Comparison of ENCODE assay signal across 8 cellular contexts in genomic region chr12:53267309-53268008, GRCh38. TPM values are rescaled to one million over a fixed set of nuclear protein-coding genes. Genes with fewer than 3 reads are reported as not detected.
DNase-seq lines count a peak whose midpoint lies in the region; ATAC-seq and TF ChIP-seq lines count a peak whose summit lies in the region.

No MANE protein-coding gene starts in this region.

- peak in 2 of 7 experiments; percentile 15 to 17 for DNase-seq in CD8-positive, alpha-beta T cell
- DNase-seq in activated CD4-positive, alpha-beta memory T cell treated with anti-CD3 and anti-CD28 coated beads, Interleukin-2, amount 10 ng/mL, durations not matched to agents 7 days and 5 days: peak; percentile 54
- DNase-seq in heart right ventricle: no peak
- DNase-seq in smooth muscle cell (lab: John Stamatoyannopoulos, UW; ENCODE audit: unreplicated experiment): no peak
- no peak for DNase-seq in putamen (ENCODE audit: low spot score)

- peak overlapping the region; percentile 66 for H3K4me3 ChIP-seq in CD8-positive, alpha-beta T cell (ENCODE audit: low read depth, low read length)
- peak overlapping the region; percentile 54 to 73 (median 62) for H3K4me3 ChIP-seq in heart right ventricle
- peak overlapping the region; percentile 64 for H3K4me3 ChIP-seq in smooth muscle cell

- no peaks in the 10 kb centered on the region for H3K36me3 ChIP-seq in CD8-positive, alpha-beta T cell (ENCODE audit: insufficient read depth, low read length)
- H3K36me3 ChIP-seq in heart right ventricle (no peaks in the 10 kb centered on the region), smooth muscle cell (ENCODE audit: low read depth) (no peaks in the 10 kb centered on the region)

- intact Hi-C loops in CD8-positive, alpha-beta T cell (cut with DNase I, micrococcal nuclease): loop anchor here (1.0 kb wide), 8 partner anchors 15 to 108 kb away; partner anchors contain the start of genes AAAS (in 2 of the 2), CSAD (in 2 of the 2), PFDN5 (in 2 of the 2) and ZNF740 (in 2 of the 2)
- intact Hi-C loops in heart right ventricle (cut with DNase I): loop anchor here in 3 of 10 donors (5.0 kb wide), 1 partner anchor 55 kb away; no protein-coding TSS in a partner anchor

- peaks cover 17% of the 10 kb centered on the region for H3K4me1 Mint-ChIP-seq in CD8-positive, alpha-beta T cell (ENCODE audit: low read depth)
- peaks cover 50% of the 10 kb centered on the region for H3K4me1 Mint-ChIP-seq in activated CD4-positive, alpha-beta memory T cell treated with anti-CD3 and anti-CD28 coated beads, Interleukin-2, amount 10 ng/mL, durations not matched to agents 7 days and 5 days

- no peaks in the 10 kb centered on the region for H3K27me3 Mint-ChIP-seq in CD8-positive, alpha-beta T cell (ENCODE audit: low read depth)
- H3K27me3 Mint-ChIP-seq in activated CD4-positive, alpha-beta memory T cell treated with anti-CD3 and anti-CD28 coated beads, Interleukin-2, amount 10 ng/mL, durations not matched to agents 7 days and 5 days: no peaks in the 10 kb centered on the region

- peaks cover 5% of the 10 kb centered on the region for H3K79me2 ChIP-seq in smooth muscle cell (ENCODE audit: low read depth)

- no peaks in the 10 kb centered on the region for H3K36me3 Mint-ChIP-seq in CD8-positive, alpha-beta T cell
- peaks cover 41% of the 10 kb centered on the region for H3K36me3 Mint-ChIP-seq in activated CD4-positive, alpha-beta memory T cell treated with anti-CD3 and anti-CD28 coated beads, Interleukin-2, amount 10 ng/mL, durations not matched to agents 7 days and 5 days (ENCODE audit: low read depth)

- WGBS in heart right ventricle, 2 donors: 49 to 55% methylated on average over 17 of the region's 17 CpGs
- 64% methylated on average over 17 of the region's 17 CpGs for WGBS in smooth muscle cell (ENCODE audit: low lambda C conversion rate)

- CTCF ChIA-PET in CD8-positive, alpha-beta T cell (lab: Charles Lee): interaction anchor here (0.7 to 6.7 kb wide), 30 partner anchors 9 to 221 kb away, joined by 3 to 172 read pairs (median 5); partner anchors contain the start of genes IGFBP6, ITGB7, PFDN5 and SPRYD3
- CTCF ChIA-PET in activated CD4-positive, alpha-beta memory T cell treated with anti-CD3 and anti-CD28 coated beads, Interleukin-2, amount 10 ng/mL, durations not matched to agents 7 days and 5 days (lab: Charles Lee): interaction anchor here (0.6 to 8.0 kb wide), 22 partner anchors 9 to 213 kb away, joined by 3 to 201 read pairs (median 4); partner anchors contain the start of genes AAAS, CSAD and ZNF740

- no peaks in the 10 kb centered on the region for H3K27me3 ChIP-seq in CD8-positive, alpha-beta T cell (ENCODE audit: insufficient read depth, low read length)
- H3K27me3 ChIP-seq in heart right ventricle (no peaks in the 10 kb centered on the region), smooth muscle cell (ENCODE audit: low read depth) (no peaks in the 10 kb centered on the region)

- H4K20me1 ChIP-seq in smooth muscle cell (ENCODE audit: low read depth): no peaks in the 10 kb centered on the region

- H3K9ac ChIP-seq in smooth muscle cell (ENCODE audit: low read depth): peak overlapping the region; percentile 79

- H3K27ac Mint-ChIP-seq in CD8-positive, alpha-beta T cell: peak overlapping the region; percentile 94
- peak overlapping the region; percentile 90 for H3K27ac Mint-ChIP-seq in activated CD4-positive, alpha-beta memory T cell treated with anti-CD3 and anti-CD28 coated beads, Interleukin-2, amount 10 ng/mL, durations not matched to agents 7 days and 5 days

- no peaks in the 10 kb centered on the region for H3F3A ChIP-seq in smooth muscle cell (ENCODE audit: low read depth)

- H3K4me2 ChIP-seq in smooth muscle cell: peak overlapping the region; percentile 89

- peak; percentile 30 for ATAC-seq in CD8-positive, alpha-beta T cell
- peak; percentile 26 for ATAC-seq in HG03432 (IDR thresholded peaks at IDR 0.05; ENCODE audit: unreplicated experiment)
- peak in 4 of 8 donors; percentile 25 to 41 (median 32) for ATAC-seq in heart right ventricle
- ATAC-seq in GM18520 (IDR thresholded peaks at IDR 0.05; ENCODE audit: unreplicated experiment): no peak
- no peak for ATAC-seq in GM18502 (IDR thresholded peaks at IDR 0.05; ENCODE audit: poor library complexity, unreplicated experiment)

- H3K4me1 ChIP-seq in CD8-positive, alpha-beta T cell (ENCODE audit: insufficient read depth, low read length): peaks cover 5% of the 10 kb centered on the region
- peaks cover 0 to 25% (median 5%) of the 10 kb centered on the region in 9 donors for H3K4me1 ChIP-seq in heart right ventricle
- peaks cover 15% of the 10 kb centered on the region for H3K4me1 ChIP-seq in smooth muscle cell (ENCODE audit: low read depth)

- POLR2A ChIA-PET in CD8-positive, alpha-beta T cell (lab: Charles Lee): interaction anchor here (0.7 to 4.6 kb wide), 15 partner anchors 9 to 109 kb away, joined by 3 to 32 read pairs (median 4); partner anchors contain the start of genes AAAS, CSAD, PFDN5 and ZNF740
- POLR2A ChIA-PET in activated CD4-positive, alpha-beta memory T cell treated with anti-CD3 and anti-CD28 coated beads, Interleukin-2, amount 10 ng/mL, durations not matched to agents 7 days and 5 days (lab: Charles Lee): interaction anchor here (0.7 to 7.0 kb wide), 26 partner anchors 9 to 408 kb away, joined by 3 to 93 read pairs (median 6); partner anchors contain the start of genes AAAS, ATP5MC2, CSAD and EIF4B

- H3K9me3 ChIP-seq in CD8-positive, alpha-beta T cell (ENCODE audit: low read length): no peaks in the 10 kb centered on the region
- no peaks in the 10 kb centered on the region for H3K9me3 ChIP-seq in heart right ventricle
- H3K9me3 ChIP-seq in smooth muscle cell (replicated peaks; ENCODE audit: low read depth): no peaks in the 10 kb centered on the region

- H3K4me3 Mint-ChIP-seq in CD8-positive, alpha-beta T cell: peak overlapping the region; percentile 97
- H3K4me3 Mint-ChIP-seq in activated CD4-positive, alpha-beta memory T cell treated with anti-CD3 and anti-CD28 coated beads, Interleukin-2, amount 10 ng/mL, durations not matched to agents 7 days and 5 days: peak overlapping the region; percentile 98

- peak overlapping the region; percentile 25 for H3K27ac ChIP-seq in CD8-positive, alpha-beta T cell (ENCODE audit: low read depth, low read length)
- H3K27ac ChIP-seq in heart right ventricle (peak overlapping the region in 7 of 10 donors; percentile 6 to 64 (median 37)), smooth muscle cell (ENCODE audit: low read depth) (peak overlapping the region; percentile 48)

- H3K9me3 Mint-ChIP-seq in CD8-positive, alpha-beta T cell: no peaks in the 10 kb centered on the region
- no peaks in the 10 kb centered on the region for H3K9me3 Mint-ChIP-seq in activated CD4-positive, alpha-beta memory T cell treated with anti-CD3 and anti-CD28 coated beads, Interleukin-2, amount 10 ng/mL, durations not matched to agents 7 days and 5 days

- TF ChIP-seq CTCF in CD8-positive, alpha-beta T cell (IDR thresholded peaks at IDR 0.05): no peak
- TF ChIP-seq CTCF in heart right ventricle (IDR thresholded peaks at IDR 0.05): no peak
- no peak for TF ChIP-seq CTCF in smooth muscle cell (IDR thresholded peaks at IDR 0.05; ENCODE audit: borderline replicate concordance, insufficient read depth, poor library complexity, severe bottlenecking)

- peak overlapping the region; percentile 80 for H2AFZ ChIP-seq in smooth muscle cell (ENCODE audit: low read depth)

RNA-seq across cellular contexts. Expression of gene ESPL1, which starts 0.6 kb away (rescaled TPM):
- total RNA-seq in CD8-positive, alpha-beta T cell: 1 to 10 TPM in 1 of 2 experiments, under 1 TPM in 1; 0.56 to 1.7 TPM
- 10 to 100 TPM; 88.4 to 90.2 TPM for total RNA-seq in activated CD4-positive, alpha-beta memory T cell treated with anti-CD3 and anti-CD28 coated beads, Interleukin-2, amount 10 ng/mL, durations not matched to agents 7 days and 5 days
- total RNA-seq in heart right ventricle (1 to 10 TPM in 2 of 10 donors, under 1 TPM in 8; 0.04 to 3.1 (median 0.36) TPM), smooth muscle cell (3.1 and 4.7 TPM in 2 replicates)
- polyA plus RNA-seq in heart right ventricle (under 1 TPM; 0.13 to 0.29 TPM), smooth muscle cell (2.0 and 3.5 TPM in 2 replicates)

RNA-seq across cellular contexts. Expression of gene PFDN5, which starts 27.9 kb away (rescaled TPM):
- total RNA-seq in CD8-positive, alpha-beta T cell: 100 to 1,000 TPM; 741 to 751 TPM
- 100 to 1,000 TPM; 300 to 301 TPM for total RNA-seq in activated CD4-positive, alpha-beta memory T cell treated with anti-CD3 and anti-CD28 coated beads, Interleukin-2, amount 10 ng/mL, durations not matched to agents 7 days and 5 days
- total RNA-seq in heart right ventricle: 100 to 1,000 TPM; 307 to 413 (median 339) TPM
- polyA plus RNA-seq in heart right ventricle: 1,000 to 10,000 TPM in 1 of 2 donors, 100 to 1,000 TPM in 1; 658 to 1,216 TPM
- total RNA-seq in smooth muscle cell: 416 and 464 TPM in 2 replicates
- 523 and 540 TPM in 2 replicates for polyA plus RNA-seq in smooth muscle cell

RNA-seq across cellular contexts. Expression of gene MYG1, which starts 32.0 kb away (rescaled TPM):
- total RNA-seq in CD8-positive, alpha-beta T cell: 10 to 100 TPM; 24.2 to 31.4 TPM
- 10 to 100 TPM; 49.0 to 53.7 TPM for total RNA-seq in activated CD4-positive, alpha-beta memory T cell treated with anti-CD3 and anti-CD28 coated beads, Interleukin-2, amount 10 ng/mL, durations not matched to agents 7 days and 5 days
- total RNA-seq in heart right ventricle: 10 to 100 TPM; 26.8 to 40.1 (median 36.0) TPM
- polyA plus RNA-seq in heart right ventricle: 100 to 1,000 TPM in 1 of 2 donors, 10 to 100 TPM in 1; 69.4 to 115 TPM
- total RNA-seq in smooth muscle cell: 30.8 and 39.1 TPM in 2 replicates
- 56.9 and 60.9 TPM in 2 replicates for polyA plus RNA-seq in smooth muscle cell

RNA-seq across cellular contexts. Expression of gene RARG, which starts 35.5 kb away (rescaled TPM):
- 10 to 100 TPM; 16.1 to 16.5 TPM for total RNA-seq in CD8-positive, alpha-beta T cell
- total RNA-seq in activated CD4-positive, alpha-beta memory T cell treated with anti-CD3 and anti-CD28 coated beads, Interleukin-2, amount 10 ng/mL, durations not matched to agents 7 days and 5 days: 10 to 100 TPM; 46.1 to 47.4 TPM
- total RNA-seq in heart right ventricle (10 to 100 TPM in 8 of 10 donors, 1 to 10 TPM in 2; 7.0 to 21.7 (median 13.9) TPM), smooth muscle cell (19.9 and 21.8 TPM in 2 replicates)
- polyA plus RNA-seq in heart right ventricle (10 to 100 TPM in 1 of 2 donors, 1 to 10 TPM in 1; 7.8 to 11.7 TPM), smooth muscle cell (31.3 and 32.9 TPM in 2 replicates)

RNA-seq across cellular contexts. Expression of gene AAAS, which starts 54.0 kb away (rescaled TPM):
- 10 to 100 TPM; 17.0 to 21.5 TPM for total RNA-seq in CD8-positive, alpha-beta T cell
- 10 to 100 TPM; 63.2 to 63.8 TPM for total RNA-seq in activated CD4-positive, alpha-beta memory T cell treated with anti-CD3 and anti-CD28 coated beads, Interleukin-2, amount 10 ng/mL, durations not matched to agents 7 days and 5 days
- total RNA-seq in heart right ventricle (10 to 100 TPM; 33.5 to 42.2 (median 34.9) TPM), smooth muscle cell (56.8 and 57.3 TPM in 2 replicates)
- polyA plus RNA-seq in heart right ventricle (10 to 100 TPM; 33.9 to 52.8 TPM), smooth muscle cell (58.3 and 65.7 TPM in 2 replicates)

Comparison
In these comparisons a context has a peak if more than half of its experiments do, and no peak if none do; other contexts are left out.
1. ATAC-seq: peak in CD8-positive, alpha-beta T cell (single experiment) and HG03432 (single experiment); none in GM18520 (single experiment) and GM18502 (single experiment).
2. RNA of gene ESPL1, which starts 0.6 kb away (total RNA-seq): 88.4 to 90.2 TPM in activated CD4-positive, alpha-beta memory T cell treated with anti-CD3 and anti-CD28 coated beads, Interleukin-2, amount 10 ng/mL, durations not matched to agents 7 days and 5 days; 3.1 to 4.7 TPM in smooth muscle cell, 0.56 to 1.7 TPM in CD8-positive, alpha-beta T cell and 0.04 to 3.1 TPM in heart right ventricle; every median in the first group is over 10 times any median in the second.
3. Peak in every context shown above with its lines, with median percentiles within 50 percentile points of each other: H3K27ac ChIP-seq and H3K4me3 ChIP-seq.